Comparison of ENCODE assay signal across 8 cellular contexts in genomic region chr6:137480431-137480830, GRCh38. TPM values are rescaled to one million over a fixed set of nuclear protein-coding genes. Genes with fewer than 3 reads are reported as not detected.
"Had no signal": no experiment of that assay in that cellular context is flagged by ENCODE, and none has a peak within 500 bp of the region (broad histone marks: within the 10 kb centered on the region; RNA-seq: fewer than 3 reads in every experiment).

No MANE protein-coding gene starts in this region.

- H3K27ac ChIP-seq: HL-60 had no signal

- H3K4me3 ChIP-seq: K562 had no signal

- DNase-seq: IMR-90, KBM-7 had no signal

- H3K4me3 Mint-ChIP-seq: IgD-negative memory B cell had no signal

- H3K27ac Mint-ChIP-seq: IgD-negative memory B cell had no signal

- H3K4me1 Mint-ChIP-seq: IgD-negative memory B cell had no signal

- H3K36me3 Mint-ChIP-seq: IgD-negative memory B cell had no signal

RNA-seq across cellular contexts. Expression of gene OLIG3, which starts 13.8 kb away (rescaled TPM):
- total RNA-seq: HepG2, HT-29, HT1080, IMR-90, K562 had no signal
- polyA plus RNA-seq: HepG2, IgD-negative memory B cell, IMR-90, K562 had no signal
